ENCODE assay signal across 19 cellular contexts in the genomic region with DNA sequence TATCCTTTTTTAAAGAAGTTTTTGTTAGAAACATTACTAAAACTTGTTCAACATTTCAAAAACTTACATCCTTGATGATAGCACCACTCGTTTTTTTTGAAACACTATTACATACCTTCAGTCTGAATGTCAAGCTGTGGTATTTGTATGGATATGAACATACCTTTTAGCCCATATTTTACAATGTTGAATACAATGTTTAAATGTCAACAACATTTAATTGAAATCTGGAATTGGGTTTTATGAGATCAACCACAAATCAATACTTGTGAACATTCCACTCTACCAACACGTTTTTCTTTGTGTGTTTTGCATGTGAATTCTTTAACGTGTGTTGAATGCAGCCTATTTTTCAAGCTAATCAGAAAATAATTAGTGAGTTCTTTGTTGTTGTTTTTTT. TPM values are rescaled to one million over a fixed set of nuclear protein-coding genes. Genes with fewer than 3 reads are reported as not detected.
DNase-seq lines count a peak whose midpoint lies in the region; ATAC-seq and TF ChIP-seq lines count a peak whose summit lies in the region.
"Had no signal": no experiment of that assay in that cellular context is flagged by ENCODE, and none has a peak within 500 bp of the region (broad histone marks: within the 10 kb centered on the region; RNA-seq: fewer than 3 reads in every experiment).

No MANE protein-coding gene starts in this region.

- H3K27me3 ChIP-seq in PC-3 (ENCODE audit: low read length) (no peaks in the 10 kb centered on the region), hepatocyte (no peaks in the 10 kb centered on the region), tibial nerve (no peaks in the 10 kb centered on the region)

- no peaks in the 10 kb centered on the region for H3K79me2 ChIP-seq in PC-3 (ENCODE audit: low read length)
- peaks cover under 1% of the 10 kb centered on the region for H3K79me2 ChIP-seq in hepatocyte

- DNase-seq in PC-3 (no peak), hepatocyte (ENCODE audit: low spot score) (no peak), tibial nerve (ENCODE audit: low spot score in 2 of 2) (no peak)
- DNase-seq in stimulated activated effector memory CD8-positive, alpha-beta T cell treated with anti-CD3 and anti-CD28 coated beads, Interleukin-12 subunit alpha, Interleukin-12 subunit beta, amount 100 ng/mL, for 72 hours (ENCODE audit: low spot score in 2 of 2): no peak
- DNase-seq: C1 segment of cervical spinal cord; Calu3; CD4-positive, alpha-beta memory T cell; COR-L47; DMS53; DMS79 treated with DMSO at 0.1 percent for 48 hours; GF-D8; H7; HCEC 1CT; HFFc6 had no signal

- POLR2A ChIA-PET in HEK293 (lab: Yijun Ruan, JAX): no interaction called here
- POLR2A ChIA-PET in PC-3 (lab: Charles Lee; ENCODE audit: unreplicated experiment): no interaction called here

- CTCF ChIA-PET in HEK293 (lab: Yijun Ruan, JAX) (no interaction called here), PC-3 (lab: Charles Lee) (no interaction called here)

- 60% methylated on average over 3 of the region's 3 CpGs for whole genome bisulfite sequencing in hepatocyte (ENCODE audit: low lambda C conversion rate, missing lambda C conversion rate)
- 59 to 60% methylated on average over 3 of the region's 3 CpGs for WGBS in tibial nerve, 2 donors

- ATAC-seq in PC-3 (peak; percentile 64), GM21723 (IDR thresholded peaks at IDR 0.05; ENCODE audit: unreplicated experiment) (no peak), GM19351 (IDR thresholded peaks at IDR 0.05; ENCODE audit: unreplicated experiment) (no peak)
- no peak for ATAC-seq in stimulated activated effector memory CD8-positive, alpha-beta T cell treated with anti-CD3 and anti-CD28 coated beads, Interleukin-12 subunit alpha, Interleukin-12 subunit beta, amount 100 ng/mL, for 72 hours

- no peaks in the 10 kb centered on the region for H3K36me3 Mint-ChIP-seq in stimulated activated effector memory CD8-positive, alpha-beta T cell treated with anti-CD3 and anti-CD28 coated beads, Interleukin-12 subunit alpha, Interleukin-12 subunit beta, amount 100 ng/mL, for 72 hours
- H3K36me3 Mint-ChIP-seq: CD4-positive, alpha-beta memory T cell had no signal

- H3K4me1 ChIP-seq in HEK293 (ENCODE audit: control insufficient read depth, insufficient read depth, low read length) (no peaks in the 10 kb centered on the region), PC-3 (ENCODE audit: insufficient read depth, low read length) (peaks cover 9% of the 10 kb centered on the region; the same call in 1 of the 2 replicates), hepatocyte (ENCODE audit: insufficient read depth) (peaks cover 12% of the 10 kb centered on the region), tibial nerve (peaks cover 0 to 8% (median under 1%) of the 10 kb centered on the region in 4 donors)

- no peak for TF ChIP-seq POLR2A in tibial nerve (IDR thresholded peaks at IDR 0.05)

- H2AFZ ChIP-seq in PC-3 (ENCODE audit: low read length) (no peak overlapping the region), hepatocyte (no peak overlapping the region)

- no peak for TF ChIP-seq EP300 in tibial nerve (IDR thresholded peaks at IDR 0.05)

- H3K9me2 ChIP-seq in PC-3 (replicated peaks; ENCODE audit: low read length) (no peaks in the 10 kb centered on the region), hepatocyte (replicated peaks; ENCODE audit: insufficient read depth) (no peaks in the 10 kb centered on the region)

- H4K20me1 ChIP-seq in PC-3 (ENCODE audit: low read length) (no peaks in the 10 kb centered on the region), hepatocyte (ENCODE audit: insufficient read depth, poor library complexity, severe bottlenecking) (no peaks in the 10 kb centered on the region)

- H3K36me3 ChIP-seq in HEK293 (ENCODE audit: control insufficient read depth in 2 of 2, insufficient read depth in 1 of 2, low read length in 2 of 2) (no peaks in the 10 kb centered on the region), PC-3 (ENCODE audit: low read depth, low read length) (no peaks in the 10 kb centered on the region), hepatocyte (replicated peaks; ENCODE audit: insufficient read depth, low read depth) (no peaks in the 10 kb centered on the region), tibial nerve (peaks cover 0 to 24% (median 0%) of the 10 kb centered on the region in 3 donors)

- H3K27ac Mint-ChIP-seq in stimulated activated effector memory CD8-positive, alpha-beta T cell treated with anti-CD3 and anti-CD28 coated beads, Interleukin-12 subunit alpha, Interleukin-12 subunit beta, amount 100 ng/mL, for 72 hours: no peak overlapping the region
- H3K27ac Mint-ChIP-seq: CD4-positive, alpha-beta memory T cell; HFFc6 had no signal

- no peak overlapping the region for H3K4me2 ChIP-seq in PC-3 (ENCODE audit: low read length)
- H3K4me2 ChIP-seq in hepatocyte: no peak overlapping the region

- H3K27ac ChIP-seq in HEK293 (ENCODE audit: extremely low read depth, low read depth, low read length) (no peak overlapping the region), PC-3 (ENCODE audit: low read length) (no peak overlapping the region), hepatocyte (peak overlapping the region; percentile 85), tibial nerve (no peak overlapping the region)

- no peaks in the 10 kb centered on the region for H3K9me3 Mint-ChIP-seq in stimulated activated effector memory CD8-positive, alpha-beta T cell treated with anti-CD3 and anti-CD28 coated beads, Interleukin-12 subunit alpha, Interleukin-12 subunit beta, amount 100 ng/mL, for 72 hours
- H3K9me3 Mint-ChIP-seq: HFFc6 had no signal

- no peak overlapping the region for H3K4me3 Mint-ChIP-seq in stimulated activated effector memory CD8-positive, alpha-beta T cell treated with anti-CD3 and anti-CD28 coated beads, Interleukin-12 subunit alpha, Interleukin-12 subunit beta, amount 100 ng/mL, for 72 hours
- H3K4me3 Mint-ChIP-seq: CD4-positive, alpha-beta memory T cell; HFFc6 had no signal

- BruUV-seq in PC-3 (replicated peaks; lab: Mats Ljungman, UMichigan): no TSS peak

- H3F3A ChIP-seq in PC-3 (ENCODE audit: low read length, unreplicated experiment): no peaks in the 10 kb centered on the region

- H3K4me3 ChIP-seq in HEK293 (ENCODE audit: low read depth, low read length): no peak overlapping the region
- H3K4me3 ChIP-seq in PC-3 (ENCODE audit: low read length): no peak overlapping the region
- H3K4me3 ChIP-seq in hepatocyte: no peak overlapping the region
- H3K4me3 ChIP-seq in tibial nerve: no peak overlapping the region

- intact Hi-C loops in PC-3 (cut with micrococcal nuclease): no loop called here

- H3K4me1 Mint-ChIP-seq in stimulated activated effector memory CD8-positive, alpha-beta T cell treated with anti-CD3 and anti-CD28 coated beads, Interleukin-12 subunit alpha, Interleukin-12 subunit beta, amount 100 ng/mL, for 72 hours: peaks cover 7% of the 10 kb centered on the region

- H3K9me3 ChIP-seq in HEK293 (ENCODE audit: control insufficient read depth, insufficient read depth, low read depth, low read length) (no peaks in the 10 kb centered on the region), PC-3 (ENCODE audit: low read length) (no peaks in the 10 kb centered on the region), hepatocyte (ENCODE audit: low read depth) (no peaks in the 10 kb centered on the region), tibial nerve (no peaks in the 10 kb centered on the region)

- no peak overlapping the region for H3K9ac ChIP-seq in PC-3 (ENCODE audit: low read length)

- TF ChIP-seq CTCF in HEK293 (tag by site-specific recombination; IDR thresholded peaks at IDR 0.05) (no peak), PC-3 (conservative IDR thresholded peaks at IDR 0.05; ENCODE audit: low read depth, low read length) (no peak), hepatocyte (IDR thresholded peaks at IDR 0.05; ENCODE audit: poor library complexity) (no peak), tibial nerve (IDR thresholded peaks at IDR 0.05) (no peak)

TF ChIP-seq in HEK293, 187 proteins besides CTCF, POLR2A, EP300 and RAD21:
- TF ChIP-seq, protein P1, sequence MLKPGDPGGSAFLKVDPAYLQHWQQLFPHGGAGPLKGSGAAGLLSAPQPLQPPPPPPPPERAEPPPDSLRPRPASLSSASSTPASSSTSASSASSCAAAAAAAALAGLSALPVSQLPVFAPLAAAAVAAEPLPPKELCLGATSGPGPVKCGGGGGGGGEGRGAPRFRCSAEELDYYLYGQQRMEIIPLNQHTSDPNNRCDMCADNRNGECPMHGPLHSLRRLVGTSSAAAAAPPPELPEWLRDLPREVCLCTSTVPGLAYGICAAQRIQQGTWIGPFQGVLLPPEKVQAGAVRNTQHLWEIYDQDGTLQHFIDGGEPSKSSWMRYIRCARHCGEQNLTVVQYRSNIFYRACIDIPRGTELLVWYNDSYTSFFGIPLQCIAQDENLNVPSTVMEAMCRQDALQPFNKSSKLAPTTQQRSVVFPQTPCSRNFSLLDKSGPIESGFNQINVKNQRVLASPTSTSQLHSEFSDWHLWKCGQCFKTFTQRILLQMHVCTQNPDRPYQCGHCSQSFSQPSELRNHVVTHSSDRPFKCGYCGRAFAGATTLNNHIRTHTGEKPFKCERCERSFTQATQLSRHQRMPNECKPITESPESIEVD (tag by site-specific recombination; IDR thresholded peaks at IDR 0.05): 0 out of 2 replicates have a peak, but pooled peaks have one; percentile 10
- no peak for TF ChIP-seq SP7 (tag by site-specific recombination; IDR thresholded peaks at IDR 0.05)

RNA-seq across cellular contexts. Expression of gene SERP2, which starts 4.7 kb away (rescaled TPM):
- total RNA-seq in PC-3 (2014; rRNA removed) (1.0 and 1.2 TPM in 2 replicates), hepatocyte (1.8 and 4.3 TPM in 2 replicates), tibial nerve (10 to 100 TPM; 13.1 to 20.5 (median 15.7) TPM)
- 7.7 and 7.9 TPM in 2 replicates for polyA plus RNA-seq in hepatocyte
- total RNA-seq: A172; Calu3; CD4-positive, alpha-beta memory T cell; G401 had no signal
- polyA plus RNA-seq: CD4-positive, alpha-beta memory T cell had no signal
